Comparison of ENCODE assay signal across 8 cellular contexts in genomic region chr2:101327863-101328394, GRCh38. TPM values are rescaled to one million over a fixed set of nuclear protein-coding genes. Genes with fewer than 3 reads are reported as not detected.
DNase-seq lines count a peak whose midpoint lies in the region; ATAC-seq lines count a peak whose summit lies in the region.
"Had no signal": no experiment of that assay in that cellular context is flagged by ENCODE, and none has a peak within 500 bp of the region (broad histone marks: within the 10 kb centered on the region; RNA-seq: fewer than 3 reads in every experiment).

No MANE protein-coding gene starts in this region.

- H3K4me3 ChIP-seq in esophagus (ENCODE audit: low read depth in 1 of 2, low read length in 2 of 2), result no peak overlapping the region
- H3K4me3 ChIP-seq: right atrium auricular region had no signal

- DNase-seq in NCI-H1048 (lab: John Stamatoyannopoulos, UW) (peak; percentile 47), renal cortical epithelial cell (ENCODE audit: low read depth) (peak; percentile 44), AML-193 (lab: John Stamatoyannopoulos, UW) (no peak), SHP77 treated with DMSO at 0.1 percent for 48 hours (lab: John Stamatoyannopoulos, UW) (no peak), 8988T (no peak)

- WGBS in esophagus, 2 donors, result 35 to 37% methylated on average over 5 of the region's 5 CpGs

- peak; percentile 25 for ATAC-seq in GM19438 (IDR thresholded peaks at IDR 0.05; ENCODE audit: low read depth, unreplicated experiment)

- H3K36me3 ChIP-seq in esophagus (ENCODE audit: control insufficient read depth in 2 of 2, insufficient read depth in 2 of 2, low read length in 1 of 2), result no peaks in the 10 kb centered on the region
- H3K36me3 ChIP-seq: right atrium auricular region had no signal

- peaks cover 0 to 15% of the 10 kb centered on the region in 2 donors for H3K4me1 ChIP-seq in esophagus (ENCODE audit: control insufficient read depth in 2 of 2, insufficient read depth in 2 of 2, low read length in 1 of 2)

- H3K27ac ChIP-seq in esophagus (ENCODE audit: low read depth in 2 of 2, low read length in 1 of 2), result peak overlapping the region; percentile 96 to 98

- no peaks in the 10 kb centered on the region for H3K9me3 ChIP-seq in esophagus (ENCODE audit: control insufficient read depth in 2 of 2, insufficient read depth in 1 of 2, low read depth in 1 of 2, low read length in 1 of 2)
- H3K9me3 ChIP-seq: right atrium auricular region had no signal

- H3K27me3 ChIP-seq in esophagus (ENCODE audit: control insufficient read depth in 1 of 2, insufficient read depth in 2 of 2, low read length in 2 of 2), result no peaks in the 10 kb centered on the region
- H3K27me3 ChIP-seq: right atrium auricular region had no signal

RNA-seq across cellular contexts. Expression of gene RNF149, which starts 19.4 kb away (rescaled TPM):
- 10 to 100 TPM; 31.7 to 50.4 TPM for polyA plus RNA-seq in esophagus
- 81.3 and 82.4 TPM in 2 replicates for total RNA-seq in renal cortical epithelial cell

RNA-seq across cellular contexts. Expression of gene CREG2, which starts 59.4 kb away (rescaled TPM):
- polyA plus RNA-seq in esophagus, result under 1 TPM in 1 of 2 donors, not detected in 1; 0.44 TPM
- total RNA-seq in renal cortical epithelial cell, result under 0.01 and 0.70 TPM in 2 replicates

Comparison
In these comparisons a context has a peak if more than half of its experiments do, and no peak if none do; other contexts are left out.
1. DNase-seq: peak in NCI-H1048 (single experiment) and renal cortical epithelial cell (single experiment); none in AML-193 (0 of 2), SHP77 treated with DMSO at 0.1 percent for 48 hours (single experiment) and 8988T (single experiment).